Comparison of ENCODE assay signal across 17 cellular contexts in genomic region chr2:31997653-31998052, GRCh38. TPM values are rescaled to one million over a fixed set of nuclear protein-coding genes. Genes with fewer than 3 reads are reported as not detected.
DNase-seq lines count a peak whose midpoint lies in the region; ATAC-seq, FAIRE-seq and TF ChIP-seq lines count a peak whose summit lies in the region.
"Had no signal": no experiment of that assay in that cellular context is flagged by ENCODE, and none has a peak within 500 bp of the region (broad histone marks: within the 10 kb centered on the region; RNA-seq: fewer than 3 reads in every experiment).

No MANE protein-coding gene starts in this region.

- H3K4me1 ChIP-seq in psoas muscle = peaks cover 14% of the 10 kb centered on the region
- H3K4me1 ChIP-seq in pancreas = no peaks in the 10 kb centered on the region

- no peak overlapping the region for H3K4me3 Mint-ChIP-seq in activated CD4-positive, alpha-beta T cell treated with anti-CD3 and anti-CD28 coated beads, Interleukin-2, amount 10 ng/mL, durations not matched to agents 7 days and 5 days
- H3K4me3 Mint-ChIP-seq: activated naive CD8-positive, alpha-beta T cell; neural crest cell; type B pancreatic cell had no signal

- POLR2A ChIA-PET in activated CD4-positive, alpha-beta T cell treated with anti-CD3 and anti-CD28 coated beads, Interleukin-2, amount 10 ng/mL, durations not matched to agents 7 days and 5 days (lab: Charles Lee) = no interaction called here

- H3K4me3 ChIP-seq in psoas muscle (no peak overlapping the region), pancreas (no peak overlapping the region)
- H3K4me3 ChIP-seq: spleen had no signal

- H3K9me3 Mint-ChIP-seq in activated CD4-positive, alpha-beta T cell treated with anti-CD3 and anti-CD28 coated beads, Interleukin-2, amount 10 ng/mL, durations not matched to agents 7 days and 5 days = no peaks in the 10 kb centered on the region
- H3K9me3 Mint-ChIP-seq: neural crest cell had no signal

- H3K27me3 ChIP-seq in psoas muscle (ENCODE audit: insufficient read depth in 3 of 3, low read length in 2 of 3) = no peaks in the 10 kb centered on the region
- H3K27me3 ChIP-seq in pancreas = no peaks in the 10 kb centered on the region
- H3K27me3 ChIP-seq: spleen had no signal

- peaks cover 45% of the 10 kb centered on the region for H3K4me1 Mint-ChIP-seq in activated CD4-positive, alpha-beta T cell treated with anti-CD3 and anti-CD28 coated beads, Interleukin-2, amount 10 ng/mL, durations not matched to agents 7 days and 5 days

- no peak for FAIRE-seq in pancreas (lab: Jason Lieb, UNC)
- FAIRE-seq: A204.1 had no signal

- CTCF ChIA-PET in activated CD4-positive, alpha-beta T cell treated with anti-CD3 and anti-CD28 coated beads, Interleukin-2, amount 10 ng/mL, durations not matched to agents 7 days and 5 days (lab: Charles Lee) = interaction anchor here (0.8 kb wide), 1 partner anchor 11 kb away, joined by 3 read pairs; no protein-coding TSS in a partner anchor

- no peaks in the 10 kb centered on the region for H3K27me3 Mint-ChIP-seq in activated CD4-positive, alpha-beta T cell treated with anti-CD3 and anti-CD28 coated beads, Interleukin-2, amount 10 ng/mL, durations not matched to agents 7 days and 5 days
- H3K27me3 Mint-ChIP-seq: activated naive CD8-positive, alpha-beta T cell; type B pancreatic cell had no signal

- peaks cover 15% of the 10 kb centered on the region for H3K36me3 Mint-ChIP-seq in activated CD4-positive, alpha-beta T cell treated with anti-CD3 and anti-CD28 coated beads, Interleukin-2, amount 10 ng/mL, durations not matched to agents 7 days and 5 days (ENCODE audit: low read depth)

- H3K36me3 ChIP-seq in psoas muscle (ENCODE audit: insufficient read depth in 1 of 2, low read depth in 1 of 2) = no peaks in the 10 kb centered on the region
- H3K36me3 ChIP-seq in pancreas = no peaks in the 10 kb centered on the region
- H3K36me3 ChIP-seq: spleen had no signal

- peak overlapping the region; percentile 4 for H3K27ac Mint-ChIP-seq in activated CD4-positive, alpha-beta T cell treated with anti-CD3 and anti-CD28 coated beads, Interleukin-2, amount 10 ng/mL, durations not matched to agents 7 days and 5 days
- H3K27ac Mint-ChIP-seq: type B pancreatic cell had no signal

- 78 to 87% (median 86%) methylated on average over 3 of the region's 3 CpGs for WGBS in psoas muscle, 3 donors
- 63 to 71% methylated on average over 3 of the region's 3 CpGs for WGBS in pancreas, 2 donors

- H3K27ac ChIP-seq in psoas muscle (peak overlapping the region; percentile 6), pancreas (no peak overlapping the region)
- H3K27ac ChIP-seq: spleen had no signal

- no peaks in the 10 kb centered on the region for H3K9me3 ChIP-seq in psoas muscle
- no peaks in the 10 kb centered on the region for H3K9me3 ChIP-seq in pancreas
- H3K9me3 ChIP-seq: spleen had no signal

- intact Hi-C loops in psoas muscle (cut with DNase I) (loop anchor here in 1 of 2 donors (5.0 kb wide), 1 partner anchor 105 kb away; no protein-coding TSS in a partner anchor), pancreas (cut with DNase I) (no loop called here)

- ATAC-seq in psoas muscle = no peak
- no peak for ATAC-seq in pancreas

- TF ChIP-seq CTCF in psoas muscle (IDR thresholded peaks at IDR 0.05) (no peak), pancreas (IDR thresholded peaks at IDR 0.05) (no peak)

- no peak for DNase-seq in activated CD4-positive, alpha-beta T cell treated with anti-CD3 and anti-CD28 coated beads, Interleukin-2, amount 10 ng/mL, durations not matched to agents 7 days and 5 days
- no peak for DNase-seq in activated CD4-positive, alpha-beta T cell treated with anti-CD3 and anti-CD28 coated beads, Interleukin-2, amount 50 U/mL, for 48 hours
- DNase-seq in NAMALWA (ENCODE audit: low spot score) (peak; percentile 20), astrocyte of the hippocampus (ENCODE audit: low read depth, low spot score) (peak; percentile 11), psoas muscle (no peak), pancreas (no peak), NCI-H446 treated with DMSO at 0.1 percent for 48 hours (lab: John Stamatoyannopoulos, UW) (no peak), KG1 (lab: John Stamatoyannopoulos, UW) (no peak)
- DNase-seq: activated CD4-positive, CD25-positive, alpha-beta regulatory T cell; DMS79; NCI-H1048; SIG-M5; spleen had no signal

RNA-seq across cellular contexts. Expression of gene MEMO1, which starts 13.2 kb away (rescaled TPM):
- 10 to 100 TPM; 50.1 to 52.3 TPM for total RNA-seq in activated CD4-positive, alpha-beta T cell treated with anti-CD3 and anti-CD28 coated beads, Interleukin-2, amount 10 ng/mL, durations not matched to agents 7 days and 5 days
- total RNA-seq in psoas muscle = 10 to 100 TPM; 46.1 to 71.6 (median 56.3) TPM
- polyA plus RNA-seq in psoas muscle = 10 to 100 TPM; 40.0 to 86.8 (median 56.0) TPM
- 10 to 100 TPM; 10.5 to 20.4 (median 15.1) TPM for total RNA-seq in pancreas
- polyA plus RNA-seq in pancreas = 10 to 100 TPM; 17.2 to 19.3 TPM

RNA-seq across cellular contexts. Expression of gene DPY30, which starts 42.0 kb away (rescaled TPM):
- total RNA-seq in activated CD4-positive, alpha-beta T cell treated with anti-CD3 and anti-CD28 coated beads, Interleukin-2, amount 10 ng/mL, durations not matched to agents 7 days and 5 days = 10 to 100 TPM; 58.2 to 64.6 TPM
- total RNA-seq in psoas muscle (10 to 100 TPM; 28.6 to 44.4 (median 34.2) TPM), pancreas (10 to 100 TPM; 17.6 to 30.7 (median 22.8) TPM)
- polyA plus RNA-seq in psoas muscle (10 to 100 TPM; 30.2 to 76.9 (median 60.5) TPM), pancreas (10 to 100 TPM; 46.8 to 58.7 TPM)

Comparison
In these comparisons a context has a peak if more than half of its experiments do, and no peak if none do; other contexts are left out.
1. DNase-seq: peak in NAMALWA (single experiment) and astrocyte of the hippocampus (single experiment); none in activated CD4-positive, alpha-beta T cell treated with anti-CD3 and anti-CD28 coated beads, Interleukin-2, amount 10 ng/mL, durations not matched to agents 7 days and 5 days (single experiment), activated CD4-positive, alpha-beta T cell treated with anti-CD3 and anti-CD28 coated beads, Interleukin-2, amount 50 U/mL, for 48 hours (0 of 2), psoas muscle (0 of 2), pancreas (0 of 6), NCI-H446 treated with DMSO at 0.1 percent for 48 hours (single experiment) and KG1 (single experiment).